Comparison of ENCODE assay signal across 8 cellular contexts in the genomic region with DNA sequence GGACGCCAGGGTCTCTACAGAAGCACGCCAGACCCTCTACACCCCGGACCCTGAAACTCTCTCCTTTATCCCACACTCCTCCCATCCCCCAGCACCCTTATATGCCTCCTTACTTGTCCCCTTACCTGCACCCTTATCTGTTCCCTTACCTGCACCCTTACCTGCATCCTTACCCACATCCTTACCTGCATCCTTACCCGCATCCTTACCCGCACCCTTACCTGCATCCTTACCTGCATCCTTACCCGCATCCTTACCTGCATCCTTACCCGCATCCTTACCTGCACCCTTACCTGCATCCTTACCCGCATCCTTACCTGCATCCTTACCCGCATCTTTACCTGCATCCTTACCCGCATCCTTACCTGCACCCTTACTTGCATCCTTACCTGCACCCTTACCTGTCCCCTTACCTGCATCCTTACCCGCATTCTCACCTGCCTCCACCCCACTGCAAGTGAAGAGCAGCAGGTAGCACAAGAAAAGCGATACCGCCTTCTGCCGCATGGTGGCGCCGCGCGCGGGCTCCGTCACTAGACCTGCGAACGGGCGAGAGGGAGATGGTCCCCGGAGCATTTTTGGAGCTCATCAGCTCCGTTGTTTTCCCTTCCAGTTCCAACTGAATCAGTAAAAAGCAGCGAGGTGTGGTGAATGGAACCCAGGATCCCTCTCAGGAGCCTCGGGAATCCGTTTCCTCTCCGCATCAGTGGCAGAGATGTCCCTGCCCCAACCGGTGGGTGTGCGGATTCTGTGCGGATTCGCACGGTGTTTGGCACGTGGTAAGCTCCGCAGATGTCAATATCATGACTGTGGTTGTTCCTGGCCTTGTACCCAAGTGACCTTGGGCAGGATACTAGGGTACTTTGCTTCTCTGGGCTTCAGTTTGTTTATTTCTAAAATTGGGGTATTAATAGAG. TPM values are rescaled to one million over a fixed set of nuclear protein-coding genes. Genes with fewer than 3 reads are reported as not detected.
DNase-seq lines count a peak whose midpoint lies in the region; ATAC-seq and TF ChIP-seq lines count a peak whose summit lies in the region.

No MANE protein-coding gene starts in this region.

- 0 out of 2 replicates have a peak overlapping the region, but pooled peaks have one; percentile 55 for H2AFZ ChIP-seq in PC-9

- H3K4me2 ChIP-seq in PC-9, result peak overlapping the region; percentile 55

- TF ChIP-seq CTCF in PC-9 (conservative IDR thresholded peaks at IDR 0.05), result peak; percentile 71
- peak; percentile 95 for TF ChIP-seq CTCF in fibroblast of pulmonary artery (IDR thresholded peaks at IDR 0.05; ENCODE audit: low read length, missing control alignments)
- peak; percentile 92 for TF ChIP-seq CTCF in neural crest cell (conservative IDR thresholded peaks at IDR 0.05)

- peaks cover 5% of the 10 kb centered on the region; the same call in 1 of the 2 replicates for H3F3A ChIP-seq in PC-9 (ENCODE audit: insufficient read depth, low read depth)

- H3K9me3 ChIP-seq in CD4-positive, CD25-positive, alpha-beta regulatory T cell (ENCODE audit: control insufficient read depth in 2 of 2, low read length in 2 of 2), result no peaks in the 10 kb centered on the region
- no peaks in the 10 kb centered on the region for H3K9me3 ChIP-seq in PC-9 (ENCODE audit: insufficient read depth, low read depth)

- peak overlapping the region; percentile 83 for H3K4me3 ChIP-seq in CD4-positive, CD25-positive, alpha-beta regulatory T cell (ENCODE audit: low read depth, low read length)
- H3K4me3 ChIP-seq in PC-9 (no peak overlapping the region), fibroblast of pulmonary artery (replicated peaks; ENCODE audit: low read depth, low read length) (peak overlapping the region; percentile 48)

- H3K36me3 ChIP-seq in CD4-positive, CD25-positive, alpha-beta regulatory T cell (ENCODE audit: control insufficient read depth, insufficient read depth, low read length), result peaks cover 3% of the 10 kb centered on the region
- H3K36me3 ChIP-seq in PC-9 (ENCODE audit: low read depth), result no peaks in the 10 kb centered on the region

- intact Hi-C loops in PC-9 (cut with micrococcal nuclease; ENCODE audit: unreplicated experiment), result loop anchor here (1.0 to 10.0 kb wide), 2 partner anchors 57 to 306 kb away; no protein-coding TSS in a partner anchor

- H3K27me3 ChIP-seq in CD4-positive, CD25-positive, alpha-beta regulatory T cell (ENCODE audit: control insufficient read depth, insufficient read depth, low read length), result no peaks in the 10 kb centered on the region
- no peaks in the 10 kb centered on the region for H3K27me3 ChIP-seq in PC-9 (ENCODE audit: insufficient read depth, low read depth)

- H3K4me1 Mint-ChIP-seq in CD4-positive, CD25-positive, alpha-beta regulatory T cell, result peaks cover 0 to 51% (median 32%) of the 10 kb centered on the region in 4 donors
- H3K4me1 Mint-ChIP-seq in activated T-cell treated with anti-CD3 and anti-CD28 coated beads, Interleukin-2, amount 50 U/mL, for 72 hours (ENCODE audit: low read depth), result peaks cover 41% of the 10 kb centered on the region
- H3K4me1 Mint-ChIP-seq in neural crest cell, result peaks cover 37% of the 10 kb centered on the region
- peaks cover 44% of the 10 kb centered on the region for H3K4me1 Mint-ChIP-seq in stimulated activated naive CD8-positive, alpha-beta T cell treated with anti-CD3 and anti-CD28 coated beads, Interleukin-15, amount 100 ng/mL, for 72 hours

- peak; percentile 33 to 36 for ATAC-seq in CD4-positive, CD25-positive, alpha-beta regulatory T cell (ENCODE audit: low read depth in 2 of 2)
- peak; percentile 46 for ATAC-seq in HG02759 (IDR thresholded peaks at IDR 0.05; ENCODE audit: unreplicated experiment)
- peak; percentile 37 to 42 for ATAC-seq in activated T-cell treated with anti-CD3 and anti-CD28 coated beads, Interleukin-2, amount 50 U/mL, for 72 hours (replicated peaks in 1 of 2)
- ATAC-seq in stimulated activated naive CD8-positive, alpha-beta T cell treated with anti-CD3 and anti-CD28 coated beads, Interleukin-15, amount 100 ng/mL, for 72 hours, result peak; percentile 61
- no peak for ATAC-seq in GM18870 (IDR thresholded peaks at IDR 0.05; ENCODE audit: unreplicated experiment)

- peak; percentile 72 to 87 (median 82) for DNase-seq in CD4-positive, CD25-positive, alpha-beta regulatory T cell
- DNase-seq in PC-9, result peak in 1 of 2 experiments; percentile 80
- peak; percentile 88 to 92 for DNase-seq in activated T-cell treated with anti-CD3 and anti-CD28 coated beads, Interleukin-2, amount 50 U/mL, for 72 hours
- peak; percentile 66 for DNase-seq in fibroblast of pulmonary artery (ENCODE audit: low read depth)
- DNase-seq in neural crest cell (ENCODE audit: low read depth, low spot score), result peak; percentile 87
- DNase-seq in stimulated activated naive CD8-positive, alpha-beta T cell treated with anti-CD3 and anti-CD28 coated beads, Interleukin-15, amount 100 ng/mL, for 72 hours, result peak; percentile 83 to 88

- BruUV-seq in PC-9 (replicated peaks; lab: Mats Ljungman, UMichigan), result no TSS peak

- CTCF ChIA-PET in PC-9 (lab: Charles Lee), result interaction anchor here (0.5 to 1.2 kb wide), 14 partner anchors 9 to 311 kb away, joined by 3 to 14 read pairs (median 4); a partner anchor contains a TSS

- H3K27ac ChIP-seq in CD4-positive, CD25-positive, alpha-beta regulatory T cell (ENCODE audit: insufficient read depth, low read length, poor library complexity, severe bottlenecking), result peak overlapping the region; percentile 25
- no peak overlapping the region for H3K27ac ChIP-seq in PC-9

- peaks cover 8% of the 10 kb centered on the region for H3K27me3 Mint-ChIP-seq in CD4-positive, CD25-positive, alpha-beta regulatory T cell
- H3K27me3 Mint-ChIP-seq in activated T-cell treated with anti-CD3 and anti-CD28 coated beads, Interleukin-2, amount 50 U/mL, for 72 hours (ENCODE audit: low read depth), result no peaks in the 10 kb centered on the region
- H3K27me3 Mint-ChIP-seq in neural crest cell (ENCODE audit: low read depth), result peaks cover 6% of the 10 kb centered on the region
- H3K27me3 Mint-ChIP-seq in stimulated activated naive CD8-positive, alpha-beta T cell treated with anti-CD3 and anti-CD28 coated beads, Interleukin-15, amount 100 ng/mL, for 72 hours, result no peaks in the 10 kb centered on the region

- no peaks in the 10 kb centered on the region for H3K9me3 Mint-ChIP-seq in CD4-positive, CD25-positive, alpha-beta regulatory T cell
- no peaks in the 10 kb centered on the region for H3K9me3 Mint-ChIP-seq in activated T-cell treated with anti-CD3 and anti-CD28 coated beads, Interleukin-2, amount 50 U/mL, for 72 hours
- no peaks in the 10 kb centered on the region for H3K9me3 Mint-ChIP-seq in neural crest cell
- no peaks in the 10 kb centered on the region for H3K9me3 Mint-ChIP-seq in stimulated activated naive CD8-positive, alpha-beta T cell treated with anti-CD3 and anti-CD28 coated beads, Interleukin-15, amount 100 ng/mL, for 72 hours

- peaks cover 38% of the 10 kb centered on the region for H3K4me1 ChIP-seq in CD4-positive, CD25-positive, alpha-beta regulatory T cell (ENCODE audit: control insufficient read depth, insufficient read depth, low read length, poor library complexity, severe bottlenecking)
- H3K4me1 ChIP-seq in PC-9 (replicated peaks; ENCODE audit: insufficient read depth), result peaks cover 4% of the 10 kb centered on the region; the same call in 1 of the 2 replicates

- no peaks in the 10 kb centered on the region for H3K9me2 ChIP-seq in PC-9 (ENCODE audit: insufficient read depth)

- H3K36me3 Mint-ChIP-seq in CD4-positive, CD25-positive, alpha-beta regulatory T cell, result peaks cover 19% of the 10 kb centered on the region
- peaks cover 0 to 2% of the 10 kb centered on the region in 2 donors for H3K36me3 Mint-ChIP-seq in activated T-cell treated with anti-CD3 and anti-CD28 coated beads, Interleukin-2, amount 50 U/mL, for 72 hours (ENCODE audit: insufficient read depth in 2 of 2)
- H3K36me3 Mint-ChIP-seq in neural crest cell (ENCODE audit: low read depth), result no peaks in the 10 kb centered on the region

- no peaks in the 10 kb centered on the region for H4K20me1 ChIP-seq in PC-9 (ENCODE audit: insufficient read depth)

- H3K79me2 ChIP-seq in PC-9 (ENCODE audit: low read depth), result no peaks in the 10 kb centered on the region

- H3K27ac Mint-ChIP-seq in CD4-positive, CD25-positive, alpha-beta regulatory T cell, result peak overlapping the region; percentile 80 to 95 (median 93)
- H3K27ac Mint-ChIP-seq in activated T-cell treated with anti-CD3 and anti-CD28 coated beads, Interleukin-2, amount 50 U/mL, for 72 hours, result no peak overlapping the region
- peak overlapping the region; percentile 10 for H3K27ac Mint-ChIP-seq in neural crest cell (ENCODE audit: unreplicated experiment)
- no peak overlapping the region for H3K27ac Mint-ChIP-seq in stimulated activated naive CD8-positive, alpha-beta T cell treated with anti-CD3 and anti-CD28 coated beads, Interleukin-15, amount 100 ng/mL, for 72 hours

- peak overlapping the region; percentile 90 to 99 (median 96) for H3K4me3 Mint-ChIP-seq in CD4-positive, CD25-positive, alpha-beta regulatory T cell
- H3K4me3 Mint-ChIP-seq in activated T-cell treated with anti-CD3 and anti-CD28 coated beads, Interleukin-2, amount 50 U/mL, for 72 hours, result peak overlapping the region; percentile 70 to 96
- peak overlapping the region; percentile 78 for H3K4me3 Mint-ChIP-seq in neural crest cell
- peak overlapping the region; percentile 75 to 80 for H3K4me3 Mint-ChIP-seq in stimulated activated naive CD8-positive, alpha-beta T cell treated with anti-CD3 and anti-CD28 coated beads, Interleukin-15, amount 100 ng/mL, for 72 hours

- POLR2A ChIA-PET in PC-9 (lab: Charles Lee; ENCODE audit: unreplicated experiment), result interaction anchor here (0.6 to 0.9 kb wide), 2 partner anchors 104 to 565 kb away, joined by 3 to 5 read pairs; a partner anchor contains a TSS

RNA-seq across cellular contexts. Expression of a gene that starts 2.9 kb away (rescaled TPM):
- 49.7 TPM for total RNA-seq in CD4-positive, CD25-positive, alpha-beta regulatory T cell
- polyA plus RNA-seq in CD4-positive, CD25-positive, alpha-beta regulatory T cell, result 100 to 1,000 TPM; 152 to 199 (median 181) TPM
- 8.6 and 16.4 TPM in 2 replicates for total RNA-seq in PC-9 (2021)
- 10 to 100 TPM; 19.3 to 56.1 TPM for total RNA-seq in activated T-cell treated with anti-CD3 and anti-CD28 coated beads, Interleukin-2, amount 50 U/mL, for 72 hours
- total RNA-seq in neural crest cell, result 15.2 and 16.6 TPM in 2 replicates

RNA-seq across cellular contexts. Expression of a gene that starts 34.1 kb away (rescaled TPM):
- 0.15 TPM for total RNA-seq in CD4-positive, CD25-positive, alpha-beta regulatory T cell
- under 1 TPM; 0.20 to 0.87 (median 0.33) TPM for polyA plus RNA-seq in CD4-positive, CD25-positive, alpha-beta regulatory T cell
- total RNA-seq in PC-9 (2021) (not detected in 2 replicates), neural crest cell (not detected in 2 replicates)
- total RNA-seq in activated T-cell treated with anti-CD3 and anti-CD28 coated beads, Interleukin-2, amount 50 U/mL, for 72 hours, result 1 to 10 TPM in 1 of 2 donors, under 1 TPM in 1; 0.62 to 2.1 TPM

RNA-seq across cellular contexts. Expression of a gene that starts 56.7 kb away (rescaled TPM):
- total RNA-seq in CD4-positive, CD25-positive, alpha-beta regulatory T cell, result 18.7 TPM
- 10 to 100 TPM in 2 of 4 donors, 1 to 10 TPM in 2; 6.9 to 15.5 (median 9.3) TPM for polyA plus RNA-seq in CD4-positive, CD25-positive, alpha-beta regulatory T cell
- total RNA-seq in PC-9 (2021), result 9.4 and 9.9 TPM in 2 replicates
- total RNA-seq in activated T-cell treated with anti-CD3 and anti-CD28 coated beads, Interleukin-2, amount 50 U/mL, for 72 hours, result 10 to 100 TPM; 12.4 to 15.3 TPM
- 12.4 and 13.8 TPM in 2 replicates for total RNA-seq in neural crest cell

Comparison
In these comparisons a context has a peak if more than half of its experiments do, and no peak if none do; other contexts are left out.
1. H3K27ac Mint-ChIP-seq: peak in CD4-positive, CD25-positive, alpha-beta regulatory T cell (3 of 3) and neural crest cell (single experiment); none in activated T-cell treated with anti-CD3 and anti-CD28 coated beads, Interleukin-2, amount 50 U/mL, for 72 hours (single experiment) and stimulated activated naive CD8-positive, alpha-beta T cell treated with anti-CD3 and anti-CD28 coated beads, Interleukin-15, amount 100 ng/mL, for 72 hours (0 of 2).
2. Peak in every context shown above with its lines, with median percentiles within 50 percentile points of each other: H3K4me3 Mint-ChIP-seq and CTCF ChIP-seq.